In genomic region chr4:54082168-54082567, GRCh38 we compare ENCODE assay signal across 1 cellular context.
TF ChIP-seq lines count a peak whose summit lies in the region.

No MANE protein-coding gene starts in this region.

TF ChIP-seq in SK-N-SH treated with all-trans-retinoic acid at 6 μM for 48 hours, 23 proteins besides CTCF, POLR2A, EP300 and RAD21 (continued from another document):
- TF ChIP-seq TSHZ2 (CRISPR knock-in tag; IDR thresholded peaks at IDR 0.05) (no peak), ISL1 (CRISPR knock-in tag; IDR thresholded peaks at IDR 0.05) (no peak), POU6F1 (CRISPR knock-in tag; IDR thresholded peaks at IDR 0.05; ENCODE audit: borderline replicate concordance, low read depth) (no peak), TOX (CRISPR knock-in tag; IDR thresholded peaks at IDR 0.05; ENCODE audit: borderline replicate concordance) (no peak), SNAI2 (CRISPR knock-in tag; IDR thresholded peaks at IDR 0.05) (no peak), ARNTL (CRISPR knock-in tag; IDR thresholded peaks at IDR 0.05; ENCODE audit: borderline replicate concordance, low read depth) (no peak)
TF ChIP-seq in SK-N-SH treated with all-trans-retinoic acid at 6 μM for 48 hours: peak in this region for 0.
